In genomic region chr4:1873776-1874175, GRCh38 we compare ENCODE assay signal across 1 cellular context.
TF ChIP-seq lines count a peak whose summit lies in the region.

No MANE protein-coding gene starts in this region.

TF ChIP-seq in K562, 482 proteins besides CTCF, POLR2A, EP300 and RAD21:
- TF ChIP-seq, protein P1, sequence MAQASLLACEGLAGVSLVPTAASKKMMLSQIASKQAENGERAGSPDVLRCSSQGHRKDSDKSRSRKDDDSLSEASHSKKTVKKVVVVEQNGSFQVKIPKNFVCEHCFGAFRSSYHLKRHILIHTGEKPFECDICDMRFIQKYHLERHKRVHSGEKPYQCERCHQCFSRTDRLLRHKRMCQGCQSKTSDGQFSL (CRISPR knock-in tag; IDR thresholded peaks at IDR 0.05): no peak
- TF ChIP-seq, protein P1 (tag; IDR thresholded peaks at IDR 0.05): no peak
- TF ChIP-seq PTTG1 (tag; IDR thresholded peaks at IDR 0.05; ENCODE audit: low read depth) (no peak), HMBOX1 (IDR thresholded peaks at IDR 0.05) (0 out of 2 replicates have a peak, but pooled peaks have one; percentile 8)
